18 cellular contexts compared by ENCODE assay signal in genomic region chr11:134558258-134558835, GRCh38.
"Had no signal": no experiment of that assay in that cellular context is flagged by ENCODE, and none has a peak within 500 bp of the region (broad histone marks: within the 10 kb centered on the region; RNA-seq: fewer than 3 reads in every experiment).

No MANE protein-coding gene starts in this region.

- H3K4me3 Mint-ChIP-seq: activated CD4-positive, alpha-beta T cell treated with anti-CD3 and anti-CD28 coated beads, Interleukin-2, amount 10 ng/mL, durations not matched to agents 24 days and 14 days; activated naive CD4-positive, alpha-beta T cell treated with anti-CD3 and anti-CD28 coated beads, Interleukin-2, amount 10 ng/mL, durations not matched to agents 7 days and 5 days; activated naive CD8-positive, alpha-beta T cell treated with anti-CD3 and anti-CD28 coated beads, Interleukin-2, amount 50 U/mL, for 24 hours; activated T-cell treated with anti-CD3 and anti-CD28 coated beads, Interleukin-2, amount 50 U/mL, for 4 hours; brain; neural progenitor cell had no signal

- H3K36me3 ChIP-seq: colonic mucosa, gastroesophageal sphincter, heart left ventricle, left lung, neural progenitor cell, tibial nerve had no signal

- DNase-seq: activated CD4-positive, alpha-beta T cell treated with anti-CD3 and anti-CD28 coated beads, Interleukin-2, amount 10 ng/mL, durations not matched to agents 24 days and 14 days; activated naive CD4-positive, alpha-beta T cell treated with anti-CD3 and anti-CD28 coated beads, Interleukin-2, amount 10 ng/mL, durations not matched to agents 7 days and 5 days; activated naive CD8-positive, alpha-beta T cell treated with anti-CD3 and anti-CD28 coated beads, Interleukin-2, amount 50 U/mL, for 24 hours; activated T-cell treated with anti-CD3 and anti-CD28 coated beads, Interleukin-2, amount 50 U/mL, for 4 hours; anterior cingulate cortex; central memory CD4-positive, alpha-beta T cell; colonic mucosa; heart left ventricle; mammary epithelial cell; SHP77 treated with DMSO at 0.1 percent for 48 hours; stimulated activated CD4-positive, alpha-beta T cell treated with anti-CD3 and anti-CD28 coated beads, Interleukin-1b, Interleukin-23, amount 100 ng/mL, for 48 hours; stimulated activated naive CD8-positive, alpha-beta T cell treated with anti-CD3 and anti-CD28 coated beads, Interleukin-15, Interleukin-2, amounts not matched to agents 100 U/mL and 50 U/mL, for 24 hours; substantia nigra had no signal

- H3K4me1 Mint-ChIP-seq: activated CD4-positive, alpha-beta T cell treated with anti-CD3 and anti-CD28 coated beads, Interleukin-2, amount 10 ng/mL, durations not matched to agents 24 days and 14 days; activated naive CD4-positive, alpha-beta T cell treated with anti-CD3 and anti-CD28 coated beads, Interleukin-2, amount 10 ng/mL, durations not matched to agents 7 days and 5 days; activated naive CD8-positive, alpha-beta T cell treated with anti-CD3 and anti-CD28 coated beads, Interleukin-2, amount 50 U/mL, for 24 hours had no signal

- H3K4me1 ChIP-seq: colonic mucosa, gastroesophageal sphincter, heart left ventricle, left lung, neural progenitor cell, tibial nerve had no signal

- H3K9me3 ChIP-seq: colonic mucosa, gastroesophageal sphincter, heart left ventricle, left lung, tibial nerve had no signal

- H3K9me3 Mint-ChIP-seq: activated CD4-positive, alpha-beta T cell treated with anti-CD3 and anti-CD28 coated beads, Interleukin-2, amount 10 ng/mL, durations not matched to agents 24 days and 14 days; activated naive CD4-positive, alpha-beta T cell treated with anti-CD3 and anti-CD28 coated beads, Interleukin-2, amount 10 ng/mL, durations not matched to agents 7 days and 5 days; activated naive CD8-positive, alpha-beta T cell treated with anti-CD3 and anti-CD28 coated beads, Interleukin-2, amount 50 U/mL, for 24 hours; activated T-cell treated with anti-CD3 and anti-CD28 coated beads, Interleukin-2, amount 50 U/mL, for 4 hours had no signal

- H3K27me3 ChIP-seq: colonic mucosa, neural progenitor cell, tibial nerve had no signal

- H3K27me3 Mint-ChIP-seq: activated naive CD8-positive, alpha-beta T cell treated with anti-CD3 and anti-CD28 coated beads, Interleukin-2, amount 50 U/mL, for 24 hours had no signal

- H3K36me3 Mint-ChIP-seq: activated naive CD4-positive, alpha-beta T cell treated with anti-CD3 and anti-CD28 coated beads, Interleukin-2, amount 10 ng/mL, durations not matched to agents 7 days and 5 days; brain; neural progenitor cell had no signal

- H3K27ac Mint-ChIP-seq: activated CD4-positive, alpha-beta T cell treated with anti-CD3 and anti-CD28 coated beads, Interleukin-2, amount 10 ng/mL, durations not matched to agents 24 days and 14 days; activated naive CD4-positive, alpha-beta T cell treated with anti-CD3 and anti-CD28 coated beads, Interleukin-2, amount 10 ng/mL, durations not matched to agents 7 days and 5 days; activated naive CD8-positive, alpha-beta T cell treated with anti-CD3 and anti-CD28 coated beads, Interleukin-2, amount 50 U/mL, for 24 hours; brain; neural progenitor cell had no signal

- H3K4me3 ChIP-seq: colonic mucosa, gastroesophageal sphincter, heart left ventricle, left lung, neural progenitor cell, tibial nerve had no signal

- H3K27ac ChIP-seq: colonic mucosa, gastroesophageal sphincter, heart left ventricle, left lung, neural progenitor cell, tibial nerve had no signal
